Comparison of ENCODE assay signal across 26 cellular contexts in genomic region chr22:22002526-22003055, GRCh38.
"Had no signal": no experiment of that assay in that cellular context is flagged by ENCODE, and none has a peak within 500 bp of the region (broad histone marks: within the 10 kb centered on the region; RNA-seq: fewer than 3 reads in every experiment).

No MANE protein-coding gene starts in this region.

- H3K4me1 ChIP-seq: stomach, suprapubic skin, testis, thyroid gland, tibial artery, tibial nerve, transverse colon, upper lobe of left lung, upper lobe of right lung, uterus, vagina had no signal

- H3K27me3 ChIP-seq: stomach, suprapubic skin, testis, thyroid gland, tibial nerve, upper lobe of left lung, upper lobe of right lung, uterus, vagina had no signal

- H3K9me3 ChIP-seq: stomach, suprapubic skin, testis, thoracic aorta, thyroid gland, tibial artery, tibial nerve, transverse colon, upper lobe of left lung, upper lobe of right lung, uterus, vagina had no signal

- ATAC-seq: stimulated activated effector memory CD8-positive, alpha-beta T cell treated with anti-CD3 and anti-CD28 coated beads, Interleukin-12 subunit alpha, Interleukin-12 subunit beta, amount 100 ng/mL, for 72 hours; stimulated activated memory B cell treated with anti-CD40 and anti-IgM and Interleukin-4, amounts not matched to agents 10 μg/mL and 1 μg/mL and 100 μg/mL, for 72 hours; stimulated activated naive B cell treated with anti-CD40 and anti-IgM and Interleukin-4, amounts not matched to agents 10 μg/mL and 1 μg/mL and 100 μg/mL, for 72 hours; stimulated activated naive CD8-positive, alpha-beta T cell treated with anti-CD3 and anti-CD28 coated beads, Interleukin-15, amount 100 ng/mL, for 72 hours; stimulated activated naive CD8-positive, alpha-beta T cell treated with anti-CD3 and anti-CD28 coated beads, Interleukin-15, Interleukin-2, amounts not matched to agents 100 U/mL and 50 U/mL, for 24 hours; upper lobe of right lung had no signal

- H3K36me3 ChIP-seq: stomach, suprapubic skin, thoracic aorta, thyroid gland, tibial artery, tibial nerve, transverse colon, upper lobe of left lung, upper lobe of right lung, uterus, vagina had no signal

- H3K27ac ChIP-seq: stomach, suprapubic skin, testis, thoracic aorta, thyroid gland, tibial artery, tibial nerve, transverse colon, upper lobe of left lung, upper lobe of right lung, uterus, vagina had no signal

- H3K4me3 ChIP-seq: stomach, suprapubic skin, testis, thoracic aorta, thyroid gland, tibial artery, tibial nerve, transverse colon, upper lobe of left lung, upper lobe of right lung, uterus, vagina had no signal

- DNase-seq: stimulated activated CD4-positive, alpha-beta T cell treated with anti-CD3 and anti-CD28 coated beads, Interleukin-2, amount 100 ng/mL, for 48 hours; stimulated activated CD4-positive, alpha-beta T cell treated with anti-CD3 and anti-CD28 coated beads, Interleukin-4, amount 100 ng/mL, for 1 hour; stimulated activated CD4-positive, alpha-beta T cell treated with anti-CD3 and anti-CD28 coated beads, Interleukin-4, amount 100 ng/mL, for 24 hours; stimulated activated CD4-positive, alpha-beta T cell treated with anti-CD3 and anti-CD28 coated beads, Interleukin-4, amount 100 ng/mL, for 4 hours; stimulated activated CD8-positive, alpha-beta memory T cell treated with anti-CD3 and anti-CD28 coated beads, Interleukin-4, amount 100 ng/mL, for 48 hours; stimulated activated naive B cell treated with anti-CD40 and anti-IgM and Interleukin-4, amounts not matched to agents 10 μg/mL and 1 μg/mL and 100 μg/mL, for 72 hours; stimulated activated naive CD4-positive, alpha-beta T cell; stimulated activated naive CD4-positive, alpha-beta T cell treated with Interleukin-2 at 50 U/mL for 16 hours; stimulated activated naive CD8-positive, alpha-beta T cell treated with anti-CD3 and anti-CD28 coated beads, Interleukin-15, amount 100 ng/mL, for 72 hours; stimulated activated naive CD8-positive, alpha-beta T cell treated with anti-CD3 and anti-CD28 coated beads, Interleukin-15, Interleukin-2, amounts not matched to agents 100 U/mL and 50 U/mL, for 24 hours; stomach; substantia nigra; testis; thyroid gland; tibial artery; transverse colon; trophoblast cell; upper lobe of left lung; upper lobe of right lung; uterus had no signal
